In the genomic region with DNA sequence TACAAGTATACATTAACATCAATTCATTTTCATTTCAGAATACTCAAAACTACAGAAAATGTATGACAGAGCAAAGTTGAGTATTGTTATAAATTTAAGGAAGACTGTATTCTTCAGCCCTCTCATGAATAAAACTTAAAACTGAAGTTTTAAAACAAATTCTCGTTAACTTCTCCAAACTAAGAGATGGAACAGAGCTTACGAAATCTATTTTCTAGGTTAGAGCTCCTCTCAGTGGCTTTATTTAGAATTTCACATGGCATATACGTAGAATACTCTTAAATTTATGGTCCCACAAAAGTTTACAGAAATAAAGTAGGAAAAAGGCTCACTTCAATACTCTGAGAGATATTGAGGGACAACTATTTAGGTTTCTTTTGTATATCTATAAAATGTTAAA, we compare ENCODE assay signal across 8 cellular contexts.
A peak's percentile ranks its signal among the peaks of the same experiment; 100 is the strongest.
DNase-seq lines count a peak whose midpoint lies in the region; ATAC-seq, FAIRE-seq and TF ChIP-seq lines count a peak whose summit lies in the region.
"Had no signal": no experiment of that assay in that cellular context is flagged by ENCODE, and none has a peak within 500 bp of the region (broad histone marks: within the 10 kb centered on the region; RNA-seq: fewer than 3 reads in every experiment).

No MANE protein-coding gene starts in this region.

- no peak overlapping the region for H2BK20ac ChIP-seq in H1 (ENCODE audit: low read length)

- H3K9ac ChIP-seq in H1 (replicated peaks in 1 of 4; ENCODE audit: extremely low read depth in 1 of 4, low read depth in 3 of 4, low read length in 3 of 4): no peak overlapping the region

- H2BK12ac ChIP-seq in H1 (ENCODE audit: low read depth, low read length): no peak overlapping the region

- H3K9me3 Mint-ChIP-seq in osteocyte (ENCODE audit: unreplicated experiment): no peaks in the 10 kb centered on the region
- H3K9me3 Mint-ChIP-seq: activated B cell treated with CpG ODN at 0.5 μM for 24 hours had no signal

- no peaks in the 10 kb centered on the region for H3K9me3 ChIP-seq in H1 (ENCODE audit: insufficient read depth in 2 of 2, low read depth in 1 of 2, low read length in 1 of 2)
- H3K9me3 ChIP-seq in Peyer's patch: no peaks in the 10 kb centered on the region

- no peak overlapping the region for H3K27ac Mint-ChIP-seq in osteocyte (ENCODE audit: unreplicated experiment)
- H3K27ac Mint-ChIP-seq: activated B cell treated with CpG ODN at 0.5 μM for 24 hours had no signal

- no peak overlapping the region for H2BK15ac ChIP-seq in H1 (ENCODE audit: low read length)

- no peak overlapping the region for H4K91ac ChIP-seq in H1 (replicated peaks; ENCODE audit: insufficient read length, low read length)

- H3K4me3 ChIP-seq in H1 (ENCODE audit: extremely low read depth in 1 of 4, insufficient read depth in 2 of 4, low read depth in 3 of 4, low read length in 4 of 4) (no peak overlapping the region), Peyer's patch (no peak overlapping the region)

- H3K4me1 ChIP-seq in H1 (replicated peaks in 1 of 4; ENCODE audit: control insufficient read depth in 3 of 4, insufficient read depth in 4 of 4, low read length in 3 of 4): no peaks in the 10 kb centered on the region
- H3K4me1 ChIP-seq in Peyer's patch: no peaks in the 10 kb centered on the region

- TF ChIP-seq POLR2A in H1 (IDR thresholded peaks at IDR 0.05; ENCODE audit: control extremely low read depth in 1 of 2, low read depth in 2 of 2, low read length in 2 of 2) (no peak), Peyer's patch (IDR thresholded peaks at IDR 0.05) (no peak)

- H2AK5ac ChIP-seq in H1 (ENCODE audit: low read depth, low read length): no peak overlapping the region

- H3K36me3 Mint-ChIP-seq in osteocyte (ENCODE audit: unreplicated experiment): no peaks in the 10 kb centered on the region

- H3K4ac ChIP-seq in H1 (replicated peaks; ENCODE audit: insufficient read length, low read depth, low read length): no peak overlapping the region

- H3K23me2 ChIP-seq in H1 (ENCODE audit: low read depth, low read length): no peaks in the 10 kb centered on the region

- no peak overlapping the region for H3K4me3 Mint-ChIP-seq in osteocyte (ENCODE audit: unreplicated experiment)
- H3K4me3 Mint-ChIP-seq: activated B cell treated with CpG ODN at 0.5 μM for 24 hours had no signal

- H3K27me3 Mint-ChIP-seq in osteocyte (ENCODE audit: unreplicated experiment): peaks cover 6% of the 10 kb centered on the region
- H3K27me3 Mint-ChIP-seq: activated B cell treated with CpG ODN at 0.5 μM for 24 hours had no signal

- H3K36me3 ChIP-seq in H1 (ENCODE audit: control insufficient read depth in 2 of 4, insufficient read depth in 4 of 4, low read length in 3 of 4) (no peaks in the 10 kb centered on the region), Peyer's patch (no peaks in the 10 kb centered on the region)

- no peak overlapping the region for H3K23ac ChIP-seq in H1 (ENCODE audit: insufficient read length)

- no peak for FAIRE-seq in H1 (lab: Jason Lieb, UNC)

- H2BK120ac ChIP-seq in H1 (replicated peaks; ENCODE audit: low read depth, low read length): no peak overlapping the region

- no peak overlapping the region for H4K8ac ChIP-seq in H1 (ENCODE audit: extremely low read depth, insufficient read depth, low read length)

- TF ChIP-seq CTCF in H1 (IDR thresholded peaks at IDR 0.05; ENCODE audit: control extremely low read depth in 1 of 3, insufficient read depth in 1 of 3, low read depth in 1 of 3, low read length in 3 of 3) (peak in 2 of 3 experiments; percentile 23 to 37; a peak in 2 of 4 replicates), osteocyte (IDR thresholded peaks at IDR 0.05) (peak; percentile 59), Peyer's patch (IDR thresholded peaks at IDR 0.05) (peak in 3 of 6 experiments; percentile 47 to 54 (median 52))

- ATAC-seq in GM18502 (IDR thresholded peaks at IDR 0.05; ENCODE audit: poor library complexity, unreplicated experiment): peak; percentile 70
- peak; percentile 57 for ATAC-seq in HG03097 (IDR thresholded peaks at IDR 0.05; ENCODE audit: low FRiP score, unreplicated experiment)

- peak; percentile 61 for DNase-seq in NCI-H748 (lab: John Stamatoyannopoulos, UW; ENCODE audit: unreplicated experiment)
- DNase-seq in H1 (ENCODE audit: low read depth in 1 of 2, low spot score in 2 of 2): no peak
- DNase-seq in osteocyte (ENCODE audit: extremely low spot score, unreplicated experiment): no peak
- no peak for DNase-seq in Peyer's patch
- no peak for DNase-seq in activated naive CD4-positive, alpha-beta T cell (lab: John Stamatoyannopoulos, UW)
- DNase-seq: activated B cell treated with CpG ODN at 0.5 μM for 24 hours had no signal

- H3K79me1 ChIP-seq in H1 (ENCODE audit: low read depth, low read length): no peaks in the 10 kb centered on the region

- H3K27me3 ChIP-seq in H1 (replicated peaks in 1 of 4; ENCODE audit: control insufficient read depth in 3 of 4, extremely low read depth in 1 of 4, insufficient read depth in 3 of 4, low read length in 3 of 4) (peaks cover 0 to 1% (median 0%) of the 10 kb centered on the region in 4 experiments; a peak in 1 of 7 replicates), Peyer's patch (no peaks in the 10 kb centered on the region)

- POLR2A ChIA-PET in H1 (lab: Charles Lee; ENCODE audit: partially characterized antibody): no interaction called here

- H3K14ac ChIP-seq in H1 (ENCODE audit: insufficient read length): no peak overlapping the region

- H2AFZ ChIP-seq in H1 (ENCODE audit: low read length): no peak overlapping the region

- WGBS in H1 (ENCODE audit: extremely low coverage in 1 of 2, insufficient coverage in 1 of 2, insufficient read length in 1 of 2, insufficient replicate concordance in 2 of 2, low coverage in 1 of 2, low lambda C conversion rate in 2 of 2, missing lambda C conversion rate in 1 of 2), 2 experiments: 46% methylated on average over 3 of the region's 3 CpGs; no CpG with 5 or more reads in 1 of the 2 experiments

- CTCF ChIA-PET in H1 (lab: Charles Lee; ENCODE audit: partially characterized antibody): interaction anchor here (0.6 to 1.2 kb wide), 11 partner anchors 11 to 869 kb away, joined by 3 to 4 read pairs (median 3); no protein-coding TSS in a partner anchor

- no peak for TF ChIP-seq EP300 in H1 (IDR thresholded peaks at IDR 0.05; ENCODE audit: borderline replicate concordance in 1 of 2, low read depth in 2 of 2, low read length in 2 of 2)

- H3K4me1 Mint-ChIP-seq in osteocyte (ENCODE audit: unreplicated experiment): no peaks in the 10 kb centered on the region
- H3K4me1 Mint-ChIP-seq: activated B cell treated with CpG ODN at 0.5 μM for 24 hours had no signal

- no peak overlapping the region for H3K18ac ChIP-seq in H1 (ENCODE audit: extremely low read depth, low read length)

- H3K79me2 ChIP-seq in H1 (ENCODE audit: control insufficient read depth in 1 of 2, insufficient read depth in 2 of 2, low read length in 2 of 2): no peaks in the 10 kb centered on the region

- TF ChIP-seq RAD21 in H1 (IDR thresholded peaks at IDR 0.05 in 1 of 2, conservative IDR thresholded peaks at IDR 0.05 in 1 of 2; ENCODE audit: low read depth in 2 of 2, low read length in 2 of 2): peak; percentile 63 to 76

- no peak overlapping the region for H3K27ac ChIP-seq in H1 (ENCODE audit: low read depth, low read length)
- no peak overlapping the region for H3K27ac ChIP-seq in Peyer's patch

- H2BK5ac ChIP-seq in H1 (ENCODE audit: low read depth, low read length): no peak overlapping the region

- H3K56ac ChIP-seq in H1 (replicated peaks; ENCODE audit: insufficient read length, low read depth, low read length): no peak overlapping the region

- no peak overlapping the region for H4K5ac ChIP-seq in H1 (ENCODE audit: insufficient read length, low read depth, low read length)

- no peaks in the 10 kb centered on the region for H4K20me1 ChIP-seq in H1 (replicated peaks in 1 of 2; ENCODE audit: control insufficient read depth in 1 of 2, insufficient read depth in 2 of 2, low read length in 2 of 2)

- no peak overlapping the region for H3K4me2 ChIP-seq in H1 (ENCODE audit: insufficient read depth in 1 of 2, low read depth in 2 of 2, low read length in 2 of 2)
